In genomic region chr3:100068758-100069345, GRCh38 we compare ENCODE assay signal across 1 cellular context.
A peak's percentile ranks its signal among the peaks of the same experiment; 100 is the strongest.
TF ChIP-seq lines count a peak whose summit lies in the region.

No MANE protein-coding gene starts in this region.

TF ChIP-seq in HepG2, 621 proteins besides CTCF, POLR2A, EP300 and RAD21 (continued from another document and continues in another):
- TF ChIP-seq ZHX1 (CRISPR knock-in tag; IDR thresholded peaks at IDR 0.05; ENCODE audit: low read depth) (no peak), ZSCAN5A (CRISPR knock-in tag; IDR thresholded peaks at IDR 0.05; ENCODE audit: borderline replicate concordance) (peak; percentile 17; the same call in 1 of the 2 replicates), KMT2B (CRISPR knock-in tag; IDR thresholded peaks at IDR 0.05) (no peak), GATAD2A (CRISPR knock-in tag; IDR thresholded peaks at IDR 0.05) (peak; percentile 84), ZSCAN12 (CRISPR knock-in tag; IDR thresholded peaks at IDR 0.05) (no peak), TSC22D2 (CRISPR knock-in tag; IDR thresholded peaks at IDR 0.05; ENCODE audit: borderline replicate concordance) (0 out of 2 replicates have a peak, but pooled peaks have one; percentile 35), SOX6 (IDR thresholded peaks at IDR 0.05) (no peak), SOX6 (CRISPR knock-in tag; IDR thresholded peaks at IDR 0.05) (peak; percentile 40; the same call in 1 of the 2 replicates), MIER3 (CRISPR knock-in tag; IDR thresholded peaks at IDR 0.05; ENCODE audit: borderline replicate concordance) (peak; percentile 47; the same call in 1 of the 2 replicates), U2AF1 (optimal IDR thresholded peaks at IDR 0.05; ENCODE audit: low read depth, low read length) (no peak), RERE (CRISPR knock-in tag; IDR thresholded peaks at IDR 0.05; ENCODE audit: low read depth) (no peak), SMAD3 (CRISPR knock-in tag; IDR thresholded peaks at IDR 0.05) (peak; percentile 41; the same call in 1 of the 2 replicates), CHD4 (IDR thresholded peaks at IDR 0.05; ENCODE audit: borderline replicate concordance, low read length) (peak; percentile 44; the same call in 1 of the 2 replicates), ZNF18 (CRISPR knock-in tag; IDR thresholded peaks at IDR 0.05; ENCODE audit: insufficient replicate concordance) (peak; percentile 24), ZNF326 (CRISPR knock-in tag; IDR thresholded peaks at IDR 0.05; ENCODE audit: borderline replicate concordance) (no peak), EED (CRISPR knock-in tag; IDR thresholded peaks at IDR 0.05) (no peak), ZSCAN9 (CRISPR knock-in tag; IDR thresholded peaks at IDR 0.05; ENCODE audit: borderline replicate concordance) (peak; percentile 28; the same call in 1 of the 2 replicates), ZNF574 (CRISPR knock-in tag; IDR thresholded peaks at IDR 0.05) (peak; percentile 83), ZFX (CRISPR knock-in tag; IDR thresholded peaks at IDR 0.05; ENCODE audit: low read depth) (peak; percentile 20; the same call in 1 of the 2 replicates), ZFP82 (CRISPR knock-in tag; IDR thresholded peaks at IDR 0.05; ENCODE audit: borderline replicate concordance) (no peak), ZNF761 (CRISPR knock-in tag; conservative IDR thresholded peaks at IDR 0.05) (no peak), ZNF772 (CRISPR knock-in tag; IDR thresholded peaks at IDR 0.05) (peak; percentile 70; the same call in 1 of the 2 replicates), MXD4 (CRISPR knock-in tag; IDR thresholded peaks at IDR 0.05) (no peak), STAG1 (CRISPR knock-in tag; IDR thresholded peaks at IDR 0.05) (peak; percentile 92), SOX5 (CRISPR knock-in tag; IDR thresholded peaks at IDR 0.05; ENCODE audit: borderline replicate concordance) (peak; percentile 43; the same call in 1 of the 2 replicates), IKZF5 (CRISPR knock-in tag; IDR thresholded peaks at IDR 0.05) (peak; percentile 57; the same call in 1 of the 2 replicates), ZNF207 (IDR thresholded peaks at IDR 0.05; ENCODE audit: borderline replicate concordance) (no peak), POLR2AphosphoS2 (IDR thresholded peaks at IDR 0.05; ENCODE audit: low read depth, low read length) (no peak), ZSCAN29 (CRISPR knock-in tag; conservative IDR thresholded peaks at IDR 0.05) (0 out of 2 replicates have a peak, but pooled peaks have one; percentile 39), ZNF251 (CRISPR knock-in tag; IDR thresholded peaks at IDR 0.05) (no peak), ZNF260 (CRISPR knock-in tag; IDR thresholded peaks at IDR 0.05; ENCODE audit: borderline replicate concordance, low read depth) (no peak), TARDBP (CRISPR knock-in tag; IDR thresholded peaks at IDR 0.05) (0 out of 2 replicates have a peak, but pooled peaks have one; percentile 50), ZNF792 (CRISPR knock-in tag; IDR thresholded peaks at IDR 0.05) (peak; percentile 77), MAX (IDR thresholded peaks at IDR 0.05) (peak; percentile 50; the same call in 1 of the 2 replicates), SOX13 (IDR thresholded peaks at IDR 0.05) (no peak), SOX13 (CRISPR knock-in tag; conservative IDR thresholded peaks at IDR 0.05 in 1 of 2, IDR thresholded peaks at IDR 0.05 in 1 of 2) (peak in 1 of 2 experiments; percentile 36; a peak in 1 of 4 replicates), ATRX (CRISPR knock-in tag; IDR thresholded peaks at IDR 0.05; ENCODE audit: borderline replicate concordance) (no peak), TRIM24 (CRISPR knock-in tag; IDR thresholded peaks at IDR 0.05) (no peak), HNRNPL (IDR thresholded peaks at IDR 0.05; ENCODE audit: low read depth, low read length) (no peak), ZNF773 (CRISPR knock-in tag; IDR thresholded peaks at IDR 0.05; ENCODE audit: borderline replicate concordance) (no peak), MIXL1 (CRISPR knock-in tag; IDR thresholded peaks at IDR 0.05) (peak; percentile 64; the same call in 1 of the 2 replicates), ZNF781 (CRISPR knock-in tag; IDR thresholded peaks at IDR 0.05; ENCODE audit: borderline replicate concordance, not compliant biosample characterization) (peak; percentile 32), MEF2D (CRISPR knock-in tag; IDR thresholded peaks at IDR 0.05) (no peak), REPIN1 (CRISPR knock-in tag; IDR thresholded peaks at IDR 0.05; ENCODE audit: borderline replicate concordance, low read depth) (peak; percentile 90), PAXIP1 (CRISPR knock-in tag; conservative IDR thresholded peaks at IDR 0.05) (0 out of 2 replicates have a peak, but pooled peaks have one; percentile 20), POLR2AphosphoS5 (IDR thresholded peaks at IDR 0.05; ENCODE audit: low read depth, low read length) (no peak)
